1 cellular context compared by ENCODE assay signal in genomic region chr7:140375808-140376730, GRCh38.
TF ChIP-seq lines count a peak whose summit lies in the region.

No MANE protein-coding gene starts in this region.

TF ChIP-seq in SK-N-SH, 30 proteins besides CTCF, POLR2A, EP300 and RAD21 (continued from another document):
- TF ChIP-seq ZBTB33 (IDR thresholded peaks at IDR 0.05; ENCODE audit: borderline replicate concordance, low read depth) (no peak), NFIC (IDR thresholded peaks at IDR 0.05; ENCODE audit: borderline replicate concordance) (no peak)
